In genomic region chr3:42092006-42092405, GRCh38 we compare ENCODE assay signal across 1 cellular context.
TF ChIP-seq lines count a peak whose summit lies in the region.

No MANE protein-coding gene starts in this region.

TF ChIP-seq in GM12878, 131 proteins besides CTCF, POLR2A, EP300 and RAD21 (continued from another document and continues in another):
- no peak for TF ChIP-seq SUPT20H (IDR thresholded peaks at IDR 0.05; ENCODE audit: borderline replicate concordance, control insufficient read depth, low read depth, low read length)
- no peak for TF ChIP-seq NR2C2 (IDR thresholded peaks at IDR 0.05; ENCODE audit: borderline replicate concordance, control insufficient read depth, insufficient read length, low read depth)
- TF ChIP-seq WRNIP1 (IDR thresholded peaks at IDR 0.05; ENCODE audit: borderline replicate concordance, low read depth, low read length): no peak
- TF ChIP-seq EED (IDR thresholded peaks at IDR 0.05; ENCODE audit: low read depth): peak; percentile 47; the same call in 1 of the 2 replicates
- no peak for TF ChIP-seq KAT2A (conservative IDR thresholded peaks at IDR 0.05; ENCODE audit: control insufficient read depth, low read depth, low read length)
- TF ChIP-seq BCLAF1 (IDR thresholded peaks at IDR 0.05): no peak
- TF ChIP-seq KDM1A (IDR thresholded peaks at IDR 0.05; ENCODE audit: borderline replicate concordance): no peak
- TF ChIP-seq SUZ12 (IDR thresholded peaks at IDR 0.05; ENCODE audit: unreplicated experiment): no peak
- no peak for TF ChIP-seq GATAD2B (conservative IDR thresholded peaks at IDR 0.05; ENCODE audit: low read depth)
- TF ChIP-seq NBN (IDR thresholded peaks at IDR 0.05): no peak
- 0 out of 4 replicates have a peak, but pooled peaks of 1 of the 2 experiments have one; percentile 31 for TF ChIP-seq ETV6 (conservative IDR thresholded peaks at IDR 0.05 in 1 of 2, IDR thresholded peaks at IDR 0.05 in 1 of 2; ENCODE audit: borderline replicate concordance in 1 of 2, low read depth in 1 of 2)
- TF ChIP-seq SP1 (IDR thresholded peaks at IDR 0.05; ENCODE audit: low read depth, low read length): no peak
- TF ChIP-seq MEF2B (IDR thresholded peaks at IDR 0.05; ENCODE audit: partially characterized antibody, poor library complexity, severe bottlenecking): no peak
- no peak for TF ChIP-seq LARP7 (IDR thresholded peaks at IDR 0.05)
- TF ChIP-seq BRCA1 (IDR thresholded peaks at IDR 0.05; ENCODE audit: low read depth, low read length): no peak
- 0 out of 2 replicates have a peak, but pooled peaks have one; percentile 23 for TF ChIP-seq RELB (IDR thresholded peaks at IDR 0.05; ENCODE audit: low read depth)
- TF ChIP-seq SRF (IDR thresholded peaks at IDR 0.05; ENCODE audit: low read depth in 2 of 2, low read length in 2 of 2): no peak
- TF ChIP-seq EZH2 (IDR thresholded peaks at IDR 0.05; ENCODE audit: borderline replicate concordance, control insufficient read depth, low read depth, low read length): no peak
- TF ChIP-seq NR2C1 (IDR thresholded peaks at IDR 0.05): no peak
- TF ChIP-seq IRF5 (IDR thresholded peaks at IDR 0.05; ENCODE audit: borderline replicate concordance): no peak
- no peak for TF ChIP-seq HCFC1 (IDR thresholded peaks at IDR 0.05; ENCODE audit: low read length)
- TF ChIP-seq STAT1 (conservative IDR thresholded peaks at IDR 0.05): no peak
- no peak for TF ChIP-seq REST (IDR thresholded peaks at IDR 0.05; ENCODE audit: low read depth, low read length)
- TF ChIP-seq BCL3 (IDR thresholded peaks at IDR 0.05; ENCODE audit: borderline replicate concordance, insufficient read depth, low read depth, low read length, poor library complexity, severe bottlenecking): no peak
- TF ChIP-seq E2F4 (IDR thresholded peaks at IDR 0.05; ENCODE audit: low read depth, low read length): no peak
- TF ChIP-seq DPF2 (IDR thresholded peaks at IDR 0.05): 0 out of 2 replicates have a peak, but pooled peaks have one; percentile 20
- no peak for TF ChIP-seq HSF1 (IDR thresholded peaks at IDR 0.05; ENCODE audit: low read depth, low read length)
- no peak for TF ChIP-seq ASH2L (IDR thresholded peaks at IDR 0.05; ENCODE audit: borderline replicate concordance, low read depth)
- TF ChIP-seq SIN3A (IDR thresholded peaks at IDR 0.05; ENCODE audit: low read depth, low read length): no peak
- TF ChIP-seq ATF7 (IDR thresholded peaks at IDR 0.05; ENCODE audit: low read depth): no peak
- TF ChIP-seq NFXL1 (IDR thresholded peaks at IDR 0.05; ENCODE audit: borderline replicate concordance): no peak
- no peak for TF ChIP-seq TARDBP (IDR thresholded peaks at IDR 0.05; ENCODE audit: borderline replicate concordance)
- no peak for TF ChIP-seq STAT3 (IDR thresholded peaks at IDR 0.05; ENCODE audit: low read depth, low read length)
- no peak for TF ChIP-seq BHLHE40 (IDR thresholded peaks at IDR 0.05; ENCODE audit: borderline replicate concordance in 1 of 2, low read depth in 2 of 2, low read length in 1 of 2)
- TF ChIP-seq ZBTB40 (IDR thresholded peaks at IDR 0.05; ENCODE audit: borderline replicate concordance): no peak
- no peak for TF ChIP-seq CBFB (IDR thresholded peaks at IDR 0.05; ENCODE audit: low read depth)
- no peak for TF ChIP-seq CEBPZ (IDR thresholded peaks at IDR 0.05; ENCODE audit: low read depth, low read length)
- TF ChIP-seq ZNF207 (IDR thresholded peaks at IDR 0.05; ENCODE audit: borderline replicate concordance): no peak
- no peak for TF ChIP-seq BCL11A (IDR thresholded peaks at IDR 0.05; ENCODE audit: low read depth, low read length)
